Comparison of ENCODE assay signal across 13 cellular contexts in the genomic region with DNA sequence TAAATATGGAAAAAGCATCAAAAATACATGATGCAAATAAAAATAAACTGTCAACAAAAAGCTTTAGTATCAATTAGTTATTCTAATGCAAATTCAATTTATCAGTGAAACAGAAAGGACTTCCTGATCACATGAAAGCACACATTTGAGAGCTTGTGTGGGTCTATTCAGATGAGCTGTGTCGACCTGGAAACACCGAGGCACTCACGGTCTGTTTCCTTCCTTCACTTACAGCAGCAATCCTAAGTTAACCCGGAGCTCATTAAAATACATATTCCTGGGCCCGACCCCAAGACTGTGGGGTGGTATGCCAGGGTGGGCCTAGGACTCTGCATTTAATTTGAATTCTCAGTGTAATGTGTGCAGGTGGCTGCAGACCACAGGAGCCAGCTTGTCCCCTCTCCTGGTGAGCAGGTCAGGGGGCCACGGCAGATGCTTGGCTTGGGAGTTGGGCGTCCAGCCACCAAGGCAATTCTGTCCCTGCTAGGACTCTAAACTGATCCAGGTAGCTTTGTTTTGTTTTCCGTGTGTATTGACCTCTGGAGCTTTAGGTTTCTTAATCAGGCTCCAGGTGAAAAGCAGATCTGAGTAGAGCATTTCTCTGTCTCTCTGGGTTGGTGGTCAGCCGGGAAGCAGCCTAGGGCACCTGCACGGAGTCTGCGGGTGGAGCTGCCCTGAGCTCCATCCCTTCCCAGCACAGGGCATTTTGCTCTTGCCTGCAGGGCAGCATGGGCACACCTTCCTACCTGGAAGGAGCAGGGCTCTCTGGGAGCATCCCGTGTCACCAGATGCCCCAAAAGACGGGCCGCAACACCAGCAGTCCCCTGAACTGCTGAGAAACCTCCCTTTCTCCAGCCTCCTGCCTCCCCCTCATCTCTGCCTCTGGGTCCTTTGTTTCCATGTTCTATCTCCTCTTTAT. TPM values are rescaled to one million over a fixed set of nuclear protein-coding genes. Genes with fewer than 3 reads are reported as not detected.
DNase-seq lines count a peak whose midpoint lies in the region; ATAC-seq and TF ChIP-seq lines count a peak whose summit lies in the region.
"Had no signal": no experiment of that assay in that cellular context is flagged by ENCODE, and none has a peak within 500 bp of the region (broad histone marks: within the 10 kb centered on the region; RNA-seq: fewer than 3 reads in every experiment).

No MANE protein-coding gene starts in this region.

- H3K27me3 Mint-ChIP-seq in stimulated activated naive B cell treated with anti-CD40 and anti-IgM and Interleukin-4, amounts not matched to agents 10 μg/mL and 1 μg/mL and 100 μg/mL, for 72 hours = no peaks in the 10 kb centered on the region

- H3K9me3 Mint-ChIP-seq in stimulated activated naive B cell treated with anti-CD40 and anti-IgM and Interleukin-4, amounts not matched to agents 10 μg/mL and 1 μg/mL and 100 μg/mL, for 72 hours = peaks cover 0 to 3% of the 10 kb centered on the region in 2 donors

- H3K9ac ChIP-seq in SU-DHL-6 (ENCODE audit: low read length) = 0 out of 2 replicates have a peak overlapping the region, but pooled peaks have one; percentile 87
- peak overlapping the region; percentile 16 to 44 for H3K9ac ChIP-seq in duodenal mucosa (ENCODE audit: low read depth in 1 of 2, low read length in 2 of 2)

- H3K27me3 ChIP-seq in SU-DHL-6 (ENCODE audit: low read length) = no peaks in the 10 kb centered on the region
- H3K27me3 ChIP-seq in duodenal mucosa (ENCODE audit: control insufficient read depth in 1 of 2, insufficient read depth in 2 of 2, low read length in 2 of 2) = no peaks in the 10 kb centered on the region
- H3K27me3 ChIP-seq in foreskin keratinocyte = no peaks in the 10 kb centered on the region
- H3K27me3 ChIP-seq: testis had no signal

- peaks cover 55% of the 10 kb centered on the region for H3F3A ChIP-seq in SU-DHL-6 (ENCODE audit: insufficient read depth)

- H3K36me3 ChIP-seq in SU-DHL-6 (ENCODE audit: low read length) = no peaks in the 10 kb centered on the region
- H3K36me3 ChIP-seq in duodenal mucosa (ENCODE audit: control insufficient read depth in 1 of 2, insufficient read depth in 2 of 2, low read length in 2 of 2) = peaks cover 4 to 6% of the 10 kb centered on the region in 2 donors

- H3K27ac ChIP-seq in SU-DHL-6 (ENCODE audit: low read depth, low read length) = peak overlapping the region; percentile 93
- H3K27ac ChIP-seq in duodenal mucosa (ENCODE audit: low read depth, low read length) = no peak overlapping the region
- H3K27ac ChIP-seq in foreskin keratinocyte = no peak overlapping the region
- H3K27ac ChIP-seq: testis, VCaP had no signal

- H3K4me3 ChIP-seq in SU-DHL-6 (ENCODE audit: insufficient read depth, low read length, poor library complexity, severe bottlenecking) = no peak overlapping the region
- peak overlapping the region in 1 of 2 donors; percentile 32 for H3K4me3 ChIP-seq in duodenal mucosa (ENCODE audit: low read depth in 1 of 2, low read length in 2 of 2)
- H3K4me3 ChIP-seq: testis had no signal

- H2AFZ ChIP-seq in SU-DHL-6 (ENCODE audit: low read depth, low read length, severe bottlenecking) = no peak overlapping the region

- ATAC-seq in stimulated activated naive B cell treated with anti-CD40 and anti-IgM and Interleukin-4, amounts not matched to agents 10 μg/mL and 1 μg/mL and 100 μg/mL, for 72 hours (replicated peaks) = no peak
- ATAC-seq in HG03159 (IDR thresholded peaks at IDR 0.05; ENCODE audit: unreplicated experiment) = no peak
- ATAC-seq in foreskin keratinocyte = no peak
- ATAC-seq: Right ventricle myocardium inferior had no signal

- peaks cover 100% of the 10 kb centered on the region for H3K79me2 ChIP-seq in SU-DHL-6 (ENCODE audit: insufficient read depth, low read length)

- peaks cover 8 to 44% of the 10 kb centered on the region in 2 donors for H3K36me3 Mint-ChIP-seq in stimulated activated naive B cell treated with anti-CD40 and anti-IgM and Interleukin-4, amounts not matched to agents 10 μg/mL and 1 μg/mL and 100 μg/mL, for 72 hours

- DNase-seq in activated effector memory CD4-positive, alpha-beta T cell treated with anti-CD3 and anti-CD28 coated beads, Interleukin-2, amount 50 U/mL, for 16 hours = peak; percentile 61
- DNase-seq in activated effector memory CD4-positive, alpha-beta T cell treated with Interleukin-2 at 50 U/mL for 16 hours = no peak
- DNase-seq in stimulated activated naive B cell treated with anti-CD40 and anti-IgM and Interleukin-4, amounts not matched to agents 10 μg/mL and 1 μg/mL and 100 μg/mL, for 72 hours = no peak
- DNase-seq in hypothalamus (lab: John Stamatoyannopoulos, UW) (no peak), foreskin keratinocyte (no peak)
- DNase-seq: amniotic stem cell, NCI-H226, testis had no signal

- H3K9me3 ChIP-seq in SU-DHL-6 (ENCODE audit: insufficient read depth, low read length) (no peaks in the 10 kb centered on the region), duodenal mucosa (ENCODE audit: control insufficient read depth in 1 of 2, low read length in 2 of 2) (no peaks in the 10 kb centered on the region)
- H3K9me3 ChIP-seq: testis had no signal

- H3K27ac Mint-ChIP-seq in stimulated activated naive B cell treated with anti-CD40 and anti-IgM and Interleukin-4, amounts not matched to agents 10 μg/mL and 1 μg/mL and 100 μg/mL, for 72 hours = peak overlapping the region; percentile 69

- peak overlapping the region; percentile 99 for H3K4me2 ChIP-seq in SU-DHL-6 (ENCODE audit: low read depth, low read length, poor library complexity, severe bottlenecking)

- H4K20me1 ChIP-seq in SU-DHL-6 (ENCODE audit: low read depth, low read length) = peaks cover 7% of the 10 kb centered on the region; the same call in 1 of the 2 replicates

- peaks cover 62 to 92% of the 10 kb centered on the region in 2 donors for H3K4me1 Mint-ChIP-seq in stimulated activated naive B cell treated with anti-CD40 and anti-IgM and Interleukin-4, amounts not matched to agents 10 μg/mL and 1 μg/mL and 100 μg/mL, for 72 hours

- H3K4me1 ChIP-seq in duodenal mucosa (ENCODE audit: control insufficient read depth in 1 of 2, insufficient read depth in 2 of 2, low read length in 2 of 2) (peaks cover 39 to 50% of the 10 kb centered on the region in 2 donors), foreskin keratinocyte (peaks cover 28% of the 10 kb centered on the region)

- H3K4me3 Mint-ChIP-seq in stimulated activated naive B cell treated with anti-CD40 and anti-IgM and Interleukin-4, amounts not matched to agents 10 μg/mL and 1 μg/mL and 100 μg/mL, for 72 hours = peak overlapping the region; percentile 47 to 69

- no peaks in the 10 kb centered on the region for H3K9me2 ChIP-seq in SU-DHL-6 (replicated peaks; ENCODE audit: insufficient read depth, low read length)

- TF ChIP-seq CTCF in SU-DHL-6 (IDR thresholded peaks at IDR 0.05; ENCODE audit: insufficient read depth, low read length, poor library complexity, severe bottlenecking) (no peak), foreskin keratinocyte (conservative IDR thresholded peaks at IDR 0.05) (no peak)

RNA-seq across cellular contexts. Expression of a gene that starts 9.0 kb away (rescaled TPM):
- total RNA-seq in foreskin keratinocyte = 24.7 and 26.6 TPM in 2 replicates
- polyA plus RNA-seq in foreskin keratinocyte = 9.3 and 9.5 TPM in 2 replicates
